In the genomic region with DNA sequence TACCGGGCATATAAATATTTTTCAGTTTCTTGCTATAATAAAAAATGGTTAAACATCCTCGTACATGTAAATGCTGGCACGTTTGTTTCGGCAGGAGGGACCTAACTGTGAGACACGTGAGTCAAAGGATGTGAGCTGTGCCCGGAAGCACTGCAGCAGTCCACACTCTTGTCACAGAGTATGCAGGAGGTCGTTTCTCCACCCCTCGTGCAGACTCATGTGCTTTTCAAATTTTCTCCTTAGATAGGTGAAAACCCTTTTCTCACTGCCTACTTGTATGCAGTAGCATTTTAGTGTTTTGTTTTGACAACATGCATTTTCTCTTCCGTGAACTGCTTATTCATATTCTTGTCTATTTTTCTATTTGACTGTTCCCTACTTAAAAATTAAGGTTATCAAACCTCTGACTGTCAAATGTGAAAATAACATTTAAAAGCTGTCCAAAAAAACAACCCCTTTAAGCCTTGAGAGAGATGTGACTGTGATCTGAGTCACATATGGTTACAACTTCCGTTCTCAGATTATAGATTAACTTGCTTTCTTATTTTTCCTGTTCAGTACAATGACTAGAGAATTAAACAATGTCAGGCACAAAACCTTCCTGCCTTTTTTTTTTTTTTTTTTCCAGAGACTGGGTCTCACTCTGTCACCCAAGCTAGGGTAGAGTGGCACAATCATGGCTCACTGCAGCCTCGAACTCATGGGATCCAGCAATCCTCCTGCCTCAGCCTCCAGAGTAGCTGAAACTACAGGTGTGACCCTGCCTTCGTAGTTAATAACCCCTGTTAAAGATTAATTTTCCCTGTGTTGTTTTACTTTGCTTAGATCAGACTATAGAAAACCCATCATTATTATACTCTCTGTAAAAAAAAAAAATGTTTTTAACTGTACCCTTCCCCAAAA, we compare ENCODE assay signal across 8 cellular contexts. TPM values are rescaled to one million over a fixed set of nuclear protein-coding genes. Genes with fewer than 3 reads are reported as not detected.
DNase-seq lines count a peak whose midpoint lies in the region; ATAC-seq and TF ChIP-seq lines count a peak whose summit lies in the region.

No MANE protein-coding gene starts in this region.

- H3K4me3 Mint-ChIP-seq in effector memory CD8-positive, alpha-beta T cell: peak overlapping the region; percentile 75 to 79

- H3K36me3 ChIP-seq in suprapubic skin: no peaks in the 10 kb centered on the region

- DNase-seq in T-helper 9 cell (peak; percentile 11), suprapubic skin (ENCODE audit: low spot score in 2 of 2) (no peak), NCI-H446 treated with DMSO at 0.1 percent for 48 hours (lab: John Stamatoyannopoulos, UW) (no peak), GM10248 (ENCODE audit: extremely low spot score) (no peak)
- DNase-seq in effector memory CD8-positive, alpha-beta T cell: peak; percentile 31 to 48 (median 34)
- DNase-seq in stimulated activated CD8-positive, alpha-beta memory T cell treated with anti-CD3 and anti-CD28 coated beads, Interleukin-15, amount 100 ng/mL, for 48 hours (ENCODE audit: low read depth in 2 of 2): peak; percentile 11 to 49

- ATAC-seq in GM19043 (IDR thresholded peaks at IDR 0.05; ENCODE audit: low read depth, unreplicated experiment): peak; percentile 63
- peak; percentile 77 for ATAC-seq in HG02981 (IDR thresholded peaks at IDR 0.05; ENCODE audit: unreplicated experiment)
- ATAC-seq in effector memory CD8-positive, alpha-beta T cell (replicated peaks): peak; percentile 98

- POLR2A ChIA-PET in GM10248 (lab: Yijun Ruan, JAX): no interaction called here

- TF ChIP-seq POLR2A in suprapubic skin (IDR thresholded peaks at IDR 0.05): no peak

- no peak for TF ChIP-seq EP300 in suprapubic skin (IDR thresholded peaks at IDR 0.05)

- H3K27me3 ChIP-seq in suprapubic skin: no peaks in the 10 kb centered on the region

- H3K27ac Mint-ChIP-seq in effector memory CD8-positive, alpha-beta T cell: peak overlapping the region; percentile 95

- H3K9me3 ChIP-seq in suprapubic skin: no peaks in the 10 kb centered on the region

- H3K4me3 ChIP-seq in suprapubic skin: no peak overlapping the region

- CTCF ChIA-PET in GM10248 (lab: Yijun Ruan, JAX): interaction anchor here (1.2 to 1.3 kb wide), 2 partner anchors 9 to 13 kb away, joined by 3 read pairs; no protein-coding TSS in a partner anchor

- peaks cover 17 to 28% of the 10 kb centered on the region in 2 donors for H3K4me1 Mint-ChIP-seq in effector memory CD8-positive, alpha-beta T cell (ENCODE audit: low read depth in 2 of 2)

- no peak overlapping the region for H3K27ac ChIP-seq in suprapubic skin

- WGBS in suprapubic skin: 78% methylated on average over 12 of the region's 12 CpGs

- peaks cover 19% of the 10 kb centered on the region for H3K36me3 Mint-ChIP-seq in effector memory CD8-positive, alpha-beta T cell (ENCODE audit: insufficient read depth)

- no peaks in the 10 kb centered on the region for H3K27me3 Mint-ChIP-seq in effector memory CD8-positive, alpha-beta T cell

- no peaks in the 10 kb centered on the region for H3K4me1 ChIP-seq in suprapubic skin

- no peaks in the 10 kb centered on the region for H3K9me3 Mint-ChIP-seq in effector memory CD8-positive, alpha-beta T cell

- TF ChIP-seq CTCF in suprapubic skin (IDR thresholded peaks at IDR 0.05) (no peak), GM10248 (IDR thresholded peaks at IDR 0.05; ENCODE audit: control extremely low read depth, extremely low read depth, low read depth, missing control alignments) (no peak)

RNA-seq across cellular contexts. Expression of a gene that starts 45.1 kb away (rescaled TPM):
- total RNA-seq in suprapubic skin: 10 to 100 TPM in 3 of 4 donors, 1 to 10 TPM in 1; 8.1 to 13.4 (median 10.9) TPM

Comparison
In these comparisons a context has a peak if more than half of its experiments do, and no peak if none do; other contexts are left out.
1. DNase-seq: peak in T-helper 9 cell (single experiment), effector memory CD8-positive, alpha-beta T cell (3 of 3) and stimulated activated CD8-positive, alpha-beta memory T cell treated with anti-CD3 and anti-CD28 coated beads, Interleukin-15, amount 100 ng/mL, for 48 hours (2 of 2); none in suprapubic skin (0 of 2), NCI-H446 treated with DMSO at 0.1 percent for 48 hours (single experiment) and GM10248 (single experiment).
2. Peak in every context shown above with its lines, with median percentiles within 50 percentile points of each other: ATAC-seq.